In the genomic region with DNA sequence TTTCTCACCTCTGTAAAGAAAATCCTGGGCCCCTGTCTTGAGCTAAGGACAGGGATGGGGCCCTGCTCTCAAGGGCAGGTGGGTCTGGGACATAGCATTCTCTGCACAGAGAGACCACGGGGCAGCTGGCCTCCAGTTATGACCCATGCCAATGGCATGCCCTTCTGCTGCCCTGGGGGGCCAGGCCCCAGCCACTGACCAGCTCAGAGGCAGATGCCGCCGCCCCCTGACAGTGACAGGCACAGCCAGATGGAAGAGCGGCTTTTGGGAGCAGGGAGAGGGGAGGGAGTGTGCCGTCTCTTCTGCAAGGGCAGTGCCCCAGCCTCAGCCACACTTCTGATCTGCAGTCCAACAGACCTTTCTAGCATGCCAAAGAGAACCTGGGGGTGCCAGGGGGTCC, we compare ENCODE assay signal across 1 cellular context.
TF ChIP-seq lines count a peak whose summit lies in the region.

No MANE protein-coding gene starts in this region.

TF ChIP-seq in endothelial cell of umbilical vein, 7 proteins besides CTCF, POLR2A, EP300 and RAD21:
- TF ChIP-seq, protein P1, sequence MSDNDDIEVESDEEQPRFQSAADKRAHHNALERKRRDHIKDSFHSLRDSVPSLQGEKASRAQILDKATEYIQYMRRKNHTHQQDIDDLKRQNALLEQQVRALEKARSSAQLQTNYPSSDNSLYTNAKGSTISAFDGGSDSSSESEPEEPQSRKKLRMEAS (IDR thresholded peaks at IDR 0.05; ENCODE audit: insufficient read depth, insufficient read length) = no peak
- TF ChIP-seq GATA2 (IDR thresholded peaks at IDR 0.05; ENCODE audit: insufficient read depth, insufficient read length, low read depth, low read length) = no peak
- no peak for TF ChIP-seq FOS (IDR thresholded peaks at IDR 0.05; ENCODE audit: borderline replicate concordance, insufficient read depth, low read length)
- TF ChIP-seq MYC (IDR thresholded peaks at IDR 0.05; ENCODE audit: low read depth, low read length) = no peak
- no peak for TF ChIP-seq JUN (IDR thresholded peaks at IDR 0.05; ENCODE audit: borderline replicate concordance, insufficient read depth, insufficient read length, low read depth)
- TF ChIP-seq EZH2 (IDR thresholded peaks at IDR 0.05; ENCODE audit: borderline replicate concordance, low read depth, low read length, severe bottlenecking) = no peak
- TF ChIP-seq POLR2AphosphoS5 (IDR thresholded peaks at IDR 0.05; ENCODE audit: insufficient read depth, low read depth, low read length) = no peak
